In genomic region chr2:33777791-33778190, GRCh38 we compare ENCODE assay signal across 24 cellular contexts.
"Had no signal": no experiment of that assay in that cellular context is flagged by ENCODE, and none has a peak within 500 bp of the region (broad histone marks: within the 10 kb centered on the region; RNA-seq: fewer than 3 reads in every experiment).

No MANE protein-coding gene starts in this region.

- H2AFZ ChIP-seq: hepatocyte had no signal

- H3K4me1 ChIP-seq: colonic mucosa, esophagus squamous epithelium, right atrium auricular region, sigmoid colon, transverse colon had no signal

- DNase-seq: colonic mucosa; dermis blood vessel endothelial cell; esophagus squamous epithelium; foreskin melanocyte; head of caudate nucleus; kidney; left cardiac atrium; left ventricle myocardium superior; mesendoderm; naive B cell; nephron progenitor cell; sigmoid colon; stimulated activated CD4-positive, alpha-beta T cell treated with anti-CD3 and anti-CD28 coated beads, Interleukin-2, amount 100 ng/mL, for 24 hours; stimulated activated CD4-positive, alpha-beta T cell treated with anti-CD3 and anti-CD28 coated beads, Interleukin-4, amount 100 ng/mL, for 4 hours; stimulated activated naive B cell treated with anti-CD40 and anti-IgM and Interleukin-4, amounts not matched to agents 10 μg/mL and 1 μg/mL and 100 μg/mL, for 72 hours; stimulated activated naive CD8-positive, alpha-beta T cell treated with anti-CD3 and anti-CD28 coated beads, Interleukin-15, amount 100 ng/mL, for 72 hours; substantia nigra; transverse colon had no signal

- H3K27me3 ChIP-seq: colonic mucosa, esophagus squamous epithelium, hepatocyte, neutrophil, right atrium auricular region, sigmoid colon, transverse colon had no signal

- H3K4me3 ChIP-seq: colonic mucosa, esophagus squamous epithelium, hepatocyte, lung, right atrium auricular region, sigmoid colon, skin epidermis, thoracic aorta, transverse colon had no signal

- H3K36me3 ChIP-seq: colonic mucosa, esophagus squamous epithelium, neutrophil, right atrium auricular region, sigmoid colon, thoracic aorta, transverse colon had no signal

- H3K27ac ChIP-seq: colonic mucosa, esophagus squamous epithelium, hepatocyte, neutrophil, right atrium auricular region, sigmoid colon, skin epidermis, thoracic aorta, transverse colon had no signal

- H3K9me3 ChIP-seq: colonic mucosa, esophagus squamous epithelium, neutrophil, sigmoid colon, thoracic aorta, transverse colon had no signal

- FAIRE-seq: kidney had no signal

- H3K4me2 ChIP-seq: hepatocyte had no signal
